In the genomic region with DNA sequence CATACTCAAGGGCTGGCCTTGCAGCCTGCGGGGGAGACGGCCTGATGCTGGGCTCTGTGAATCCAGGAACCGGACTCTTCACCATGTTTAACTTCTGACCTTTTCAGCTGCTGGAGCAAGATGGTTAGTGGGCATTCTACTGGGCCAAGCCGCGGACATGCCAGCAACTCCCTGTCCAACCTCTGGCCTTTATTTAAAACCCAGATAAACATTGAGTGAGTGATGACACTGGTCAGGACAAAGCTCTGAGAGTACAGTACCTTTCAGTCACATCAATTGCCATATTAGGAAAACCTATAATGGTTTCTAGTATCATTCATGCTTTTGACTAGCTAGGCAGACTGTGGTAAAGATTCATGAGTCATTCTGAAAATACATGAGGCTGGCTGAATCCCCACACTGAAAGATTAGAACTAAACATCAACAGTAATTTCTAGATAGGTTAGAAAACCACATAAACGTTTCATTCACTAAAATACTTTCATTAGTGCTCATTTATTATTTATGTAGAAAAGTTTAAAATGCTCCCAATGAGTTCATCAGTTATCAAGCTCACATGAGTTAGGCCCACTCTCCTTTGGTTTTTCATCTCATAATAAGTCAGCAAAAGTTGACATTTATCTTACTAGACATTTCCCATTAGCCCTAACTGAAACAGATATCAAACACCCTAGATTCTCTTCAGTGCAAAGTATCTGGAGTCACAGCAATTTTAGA, we compare ENCODE assay signal across 8 cellular contexts. TPM values are rescaled to one million over a fixed set of nuclear protein-coding genes. Genes with fewer than 3 reads are reported as not detected.
DNase-seq lines count a peak whose midpoint lies in the region; ATAC-seq, FAIRE-seq and TF ChIP-seq lines count a peak whose summit lies in the region.

No MANE protein-coding gene starts in this region.

- peaks cover 0 to 8% of the 10 kb centered on the region in 2 donors for H3K27me3 Mint-ChIP-seq in stimulated activated naive B cell treated with anti-CD40 and anti-IgM and Interleukin-4, amounts not matched to agents 10 μg/mL and 1 μg/mL and 100 μg/mL, for 72 hours

- no peak overlapping the region for H3K4me2 ChIP-seq in A549

- peak; percentile 33 to 43; a peak in 3 of 6 replicates for ATAC-seq in A549
- ATAC-seq in GM19035 (IDR thresholded peaks at IDR 0.05; ENCODE audit: unreplicated experiment) = peak; percentile 99
- ATAC-seq in HG03097 (IDR thresholded peaks at IDR 0.05; ENCODE audit: low FRiP score, unreplicated experiment) = peak; percentile 96
- peak; percentile 95 for ATAC-seq in stimulated activated naive B cell treated with anti-CD40 and anti-IgM and Interleukin-4, amounts not matched to agents 10 μg/mL and 1 μg/mL and 100 μg/mL, for 72 hours (replicated peaks)

- no peaks in the 10 kb centered on the region for H3K9me3 ChIP-seq in A549

- H3K4me1 Mint-ChIP-seq in stimulated activated naive B cell treated with anti-CD40 and anti-IgM and Interleukin-4, amounts not matched to agents 10 μg/mL and 1 μg/mL and 100 μg/mL, for 72 hours = peaks cover 13 to 26% of the 10 kb centered on the region in 2 donors

- peak overlapping the region in 1 of 2 experiments; percentile 58; a peak in 2 of 6 replicates for H3K27ac ChIP-seq in A549

- in situ Hi-C loops in astrocyte of the cerebellum (cut with HindIII; ENCODE audit: low sequenced_read_pairs) = no loop called here

- peak overlapping the region; percentile 95 for H3K27ac Mint-ChIP-seq in stimulated activated naive B cell treated with anti-CD40 and anti-IgM and Interleukin-4, amounts not matched to agents 10 μg/mL and 1 μg/mL and 100 μg/mL, for 72 hours

- TF ChIP-seq CTCF in A549 (IDR thresholded peaks at IDR 0.05) (no peak), astrocyte of the cerebellum (IDR thresholded peaks at IDR 0.05; ENCODE audit: low read depth, low read length, missing control alignments) (no peak)

- peak in 1 of 2 experiments; percentile 14 for DNase-seq in A549 (ENCODE audit: low read depth in 1 of 2, low spot score in 1 of 2)
- DNase-seq in astrocyte of the cerebellum (ENCODE audit: low read depth) = peak; percentile 51
- DNase-seq in stimulated activated naive B cell treated with anti-CD40 and anti-IgM and Interleukin-4, amounts not matched to agents 10 μg/mL and 1 μg/mL and 100 μg/mL, for 72 hours = peak; percentile 16
- DNase-seq in NK-92 treated with Interleukin-12 subunit alpha and Interleukin-12 subunit beta, amount 100 ng/mL, for 24 hours (lab: John Stamatoyannopoulos, UW) = no peak
- no peak for DNase-seq in DMS153 (lab: John Stamatoyannopoulos, UW)
- no peak for DNase-seq in DMS79 treated with DMSO at 0.1 percent for 48 hours (lab: John Stamatoyannopoulos, UW)

- TF ChIP-seq EP300 in A549 (IDR thresholded peaks at IDR 0.05) = no peak

- CTCF ChIA-PET in A549 (lab: Yijun Ruan, JAX) = interaction anchor here (0.8 to 2.2 kb wide), 10 partner anchors 10 to 776 kb away, joined by 3 to 9 read pairs (median 4); a partner anchor contains a TSS

- TF ChIP-seq RAD21 in A549 (conservative IDR thresholded peaks at IDR 0.05 in 1 of 2, IDR thresholded peaks at IDR 0.05 in 1 of 2) = no peak

- H3K9me3 Mint-ChIP-seq in stimulated activated naive B cell treated with anti-CD40 and anti-IgM and Interleukin-4, amounts not matched to agents 10 μg/mL and 1 μg/mL and 100 μg/mL, for 72 hours = no peaks in the 10 kb centered on the region

- H3K36me3 Mint-ChIP-seq in stimulated activated naive B cell treated with anti-CD40 and anti-IgM and Interleukin-4, amounts not matched to agents 10 μg/mL and 1 μg/mL and 100 μg/mL, for 72 hours = peaks cover 31 to 38% of the 10 kb centered on the region in 2 donors

- no peak for FAIRE-seq in A549 (lab: Jason Lieb, UNC)

- no peak overlapping the region for H3K4me3 ChIP-seq in A549
- H3K4me3 ChIP-seq in astrocyte of the cerebellum (ENCODE audit: low read depth, low read length) = no peak overlapping the region

- POLR2A ChIA-PET in A549 (lab: Yijun Ruan, JAX) = no interaction called here

- 77% methylated on average over 6 of the region's 6 CpGs for WGBS in A549 (ENCODE audit: missing lambda C conversion rate)

- H3K4me3 Mint-ChIP-seq in stimulated activated naive B cell treated with anti-CD40 and anti-IgM and Interleukin-4, amounts not matched to agents 10 μg/mL and 1 μg/mL and 100 μg/mL, for 72 hours = peak overlapping the region; percentile 44 to 63

- peaks cover 4% of the 10 kb centered on the region; the same call in 1 of the 3 replicates for H3K4me1 ChIP-seq in A549

- TF ChIP-seq POLR2A in A549 (IDR thresholded peaks at IDR 0.05; ENCODE audit: low read length) = no peak

TF ChIP-seq in A549, 52 proteins besides CTCF, POLR2A, EP300 and RAD21:
- TF ChIP-seq, protein P1, sequence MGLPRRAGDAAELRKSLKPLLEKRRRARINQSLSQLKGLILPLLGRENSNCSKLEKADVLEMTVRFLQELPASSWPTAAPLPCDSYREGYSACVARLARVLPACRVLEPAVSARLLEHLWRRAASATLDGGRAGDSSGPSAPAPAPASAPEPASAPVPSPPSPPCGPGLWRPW (IDR thresholded peaks at IDR 0.05) = no peak
- TF ChIP-seq NFE2L2 (conservative IDR thresholded peaks at IDR 0.05; ENCODE audit: low read length) = no peak
- no peak for TF ChIP-seq CHD2 (IDR thresholded peaks at IDR 0.05; ENCODE audit: low read length, partially characterized antibody)
- no peak for TF ChIP-seq BHLHE40 (IDR thresholded peaks at IDR 0.05; ENCODE audit: low read depth, low read length)
- no peak for TF ChIP-seq MYC (IDR thresholded peaks at IDR 0.05; ENCODE audit: borderline replicate concordance, low read length)
TF ChIP-seq in A549: peak in this region for 0.

RNA-seq across cellular contexts. Expression of a gene that starts 7.1 kb away (rescaled TPM):
- polyA plus RNA-seq in A549 (2011; rRNA removed) = 0.08 and 0.16 TPM in 2 replicates
- polyA plus RNA-seq in A549 (2012; cell fraction: cytosol; rRNA removed) = 0.43 and 0.46 TPM in 2 replicates
- 2.6 and 4.0 TPM in 2 replicates for polyA plus RNA-seq in A549 (2012; cell fraction: nucleus; rRNA removed)
- 0.16 to 0.25 TPM (median 0.24 TPM) in 3 replicates for polyA plus RNA-seq in A549 (2017; fragmentation: RNase III; extraction: RNeasy Plus Mini Kit Qiagen cat#74134 plus additional on column Dnase treatment)
- not detected in 2 replicates for polyA minus RNA-seq in A549 (2011; rRNA and poly(A)+ RNA removed)

Comparison
In these comparisons a context has a peak if more than half of its experiments do, and no peak if none do; other contexts are left out.
1. ATAC-seq: peak in every context shown above with its lines; median percentile 99 in GM19035; 96 in HG03097; 95 in stimulated activated naive B cell treated with anti-CD40 and anti-IgM and Interleukin-4, amounts not matched to agents 10 μg/mL and 1 μg/mL and 100 μg/mL, for 72 hours; 38 in A549.
2. DNase-seq: peak in astrocyte of the cerebellum (single experiment) and stimulated activated naive B cell treated with anti-CD40 and anti-IgM and Interleukin-4, amounts not matched to agents 10 μg/mL and 1 μg/mL and 100 μg/mL, for 72 hours (single experiment); none in NK-92 treated with Interleukin-12 subunit alpha and Interleukin-12 subunit beta, amount 100 ng/mL, for 24 hours (single experiment), DMS153 (single experiment) and DMS79 treated with DMSO at 0.1 percent for 48 hours (single experiment).